12 cellular contexts compared by ENCODE assay signal in the genomic region with DNA sequence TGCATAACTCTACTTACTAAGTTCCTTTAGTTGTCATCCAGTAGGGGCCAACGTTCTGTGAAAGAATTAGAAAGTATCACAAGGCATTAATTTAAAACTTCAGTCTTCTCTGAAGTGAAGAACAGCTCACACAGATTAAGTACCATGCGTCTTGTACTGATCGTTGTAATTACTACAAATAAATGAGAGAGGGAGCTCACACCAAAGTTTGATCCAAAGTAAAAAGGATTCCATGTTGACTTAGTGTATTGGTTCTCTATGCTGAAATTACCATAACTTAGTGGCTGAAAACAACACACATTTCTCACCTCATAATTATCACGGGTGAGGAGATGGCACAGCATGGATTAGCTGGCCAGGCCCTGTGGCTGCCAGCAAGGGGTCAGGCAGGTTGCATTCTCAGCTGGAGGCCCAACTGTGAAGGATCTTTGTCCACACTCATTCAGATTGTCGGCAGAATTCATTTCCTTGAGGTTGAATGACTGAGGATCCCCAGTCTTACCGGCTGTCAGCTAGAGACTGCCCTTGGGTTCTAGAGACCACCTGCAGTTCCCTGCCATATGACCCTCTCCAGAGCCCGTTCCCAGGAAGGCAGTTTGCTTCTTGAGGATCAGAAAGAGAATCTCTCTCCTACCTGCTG.
DNase-seq lines count a peak whose midpoint lies in the region; ATAC-seq and TF ChIP-seq lines count a peak whose summit lies in the region.
"Had no signal": no experiment of that assay in that cellular context is flagged by ENCODE, and none has a peak within 500 bp of the region (broad histone marks: within the 10 kb centered on the region; RNA-seq: fewer than 3 reads in every experiment).

No MANE protein-coding gene starts in this region.

- H3K4me1 ChIP-seq in Karpas-422 (ENCODE audit: low read length) (no peaks in the 10 kb centered on the region), left lung (no peaks in the 10 kb centered on the region), body of pancreas (no peaks in the 10 kb centered on the region)

- no peak overlapping the region for H3K4me2 ChIP-seq in Karpas-422 (ENCODE audit: low read depth, low read length, poor library complexity, severe bottlenecking)

- H2AFZ ChIP-seq in Karpas-422 (ENCODE audit: low read length): no peak overlapping the region

- TF ChIP-seq POLR2A in body of pancreas (IDR thresholded peaks at IDR 0.05): no peak

- WGBS in body of pancreas, 2 donors: 37 to 43% methylated on average over 7 of the region's 7 CpGs

- H3K9me3 ChIP-seq in Karpas-422 (ENCODE audit: low read length): no peaks in the 10 kb centered on the region
- H3K9me3 ChIP-seq in left lung: no peaks in the 10 kb centered on the region
- H3K9me3 ChIP-seq in body of pancreas: no peaks in the 10 kb centered on the region

- no peaks in the 10 kb centered on the region for H3K9me2 ChIP-seq in Karpas-422 (replicated peaks; ENCODE audit: insufficient read depth, low read length)

- H3K36me3 ChIP-seq in Karpas-422 (ENCODE audit: insufficient read depth, low read length) (no peaks in the 10 kb centered on the region), left lung (no peaks in the 10 kb centered on the region), body of pancreas (replicated peaks in 1 of 2; ENCODE audit: insufficient read depth in 1 of 2, low read depth in 2 of 2) (no peaks in the 10 kb centered on the region)

- H3K4me3 ChIP-seq in Karpas-422 (ENCODE audit: low read length) (no peak overlapping the region), left lung (no peak overlapping the region), body of pancreas (no peak overlapping the region)

- H3K9ac ChIP-seq in Karpas-422 (ENCODE audit: low read length): no peak overlapping the region

- ATAC-seq in left lung: peak; percentile 30
- ATAC-seq in body of pancreas: no peak
- no peak for ATAC-seq in GM18511 (IDR thresholded peaks at IDR 0.05; ENCODE audit: unreplicated experiment)
- ATAC-seq in HG02852 (IDR thresholded peaks at IDR 0.05; ENCODE audit: unreplicated experiment): no peak
- ATAC-seq: naive thymus-derived CD8-positive, alpha-beta T cell had no signal

- H3K27ac ChIP-seq in Karpas-422 (ENCODE audit: low read length) (no peak overlapping the region), VCaP (no peak overlapping the region), left lung (no peak overlapping the region), body of pancreas (no peak overlapping the region)

- DNase-seq in Karpas-422 (peak; percentile 49), left lung (no peak), retina (no peak), body of pancreas (no peak)
- DNase-seq: activated effector memory CD4-positive, alpha-beta T cell treated with Interleukin-2 at 50 U/mL for 16 hours; EL; naive thymus-derived CD8-positive, alpha-beta T cell; stimulated activated CD4-positive, alpha-beta T cell treated with anti-CD3 and anti-CD28 coated beads, Interleukin-2, amount 100 ng/mL, for 24 hours had no signal

- H4K20me1 ChIP-seq in Karpas-422 (ENCODE audit: insufficient read depth, low read depth, low read length): no peaks in the 10 kb centered on the region

- H3K27me3 ChIP-seq in Karpas-422 (ENCODE audit: low read length) (no peaks in the 10 kb centered on the region), left lung (no peaks in the 10 kb centered on the region), body of pancreas (no peaks in the 10 kb centered on the region)

- no peaks in the 10 kb centered on the region for H3K79me2 ChIP-seq in Karpas-422 (ENCODE audit: low read length)

- intact Hi-C loops in left lung (cut with DNase I): no loop called here
- intact Hi-C loops in body of pancreas (cut with DNase I): no loop called here

- TF ChIP-seq CTCF in GM12873 (IDR thresholded peaks at IDR 0.05; ENCODE audit: insufficient read depth, low read depth, low read length, missing control alignments) (peak; percentile 5), VCaP (conservative IDR thresholded peaks at IDR 0.05) (peak; percentile 71), left lung (IDR thresholded peaks at IDR 0.05) (no peak), body of pancreas (IDR thresholded peaks at IDR 0.05) (peak in 1 of 7 experiments; percentile 15)

Comparison
In these comparisons a context has a peak if more than half of its experiments do, and no peak if none do; other contexts are left out.
1. CTCF ChIP-seq: peak in GM12873 (single experiment) and VCaP (single experiment); none in left lung (0 of 2).